ENCODE assay signal across 22 cellular contexts in the genomic region with DNA sequence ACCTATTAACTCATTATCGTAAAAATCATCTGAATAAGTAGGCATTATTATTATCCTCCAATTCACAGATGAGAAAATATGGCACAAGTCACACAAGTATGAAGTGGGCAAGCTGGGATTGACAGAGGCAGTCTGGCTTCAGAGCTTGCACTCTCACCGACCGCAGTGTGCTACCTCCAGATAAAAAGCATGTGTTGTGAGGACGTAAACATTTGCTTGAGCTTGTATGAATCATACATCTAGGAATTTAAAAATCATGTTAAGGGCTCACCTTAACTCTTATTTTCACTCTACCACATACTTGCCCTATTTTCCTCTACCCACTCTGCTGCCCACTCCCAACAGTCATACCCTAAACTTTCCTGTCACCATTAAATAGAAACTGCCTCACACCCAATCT.
"Had no signal": no experiment of that assay in that cellular context is flagged by ENCODE, and none has a peak within 500 bp of the region (broad histone marks: within the 10 kb centered on the region; RNA-seq: fewer than 3 reads in every experiment).

No MANE protein-coding gene starts in this region.

- H3K4me2 ChIP-seq: SK-N-SH had no signal

- H3K4me3 ChIP-seq: esophagus squamous epithelium, pancreas, stomach, testis, upper lobe of left lung had no signal

- H3K4me3 Mint-ChIP-seq: activated CD4-positive, alpha-beta T cell treated with anti-CD3 and anti-CD28 coated beads for 36 hours; activated naive CD8-positive, alpha-beta T cell; activated T-helper 1 cell treated with anti-CD3 and anti-CD28 coated beads, Interleukin-12 subunit alpha, Interleukin-12 subunit beta, Interleukin-2, Interleukin-4 antibody, amounts not matched to agents 30 ng/mL and 10 ng/mL and 1 ng/mL, durations not matched to agents 14 hours and 24 hours and 36 hours; brain; central memory CD8-positive, alpha-beta T cell; natural killer cell; stimulated activated effector memory CD8-positive, alpha-beta T cell treated with anti-CD3 and anti-CD28 coated beads, Interleukin-12 subunit alpha, Interleukin-12 subunit beta, amount 100 ng/mL, for 72 hours; WTC11 had no signal

- H3K27ac Mint-ChIP-seq: activated CD4-positive, alpha-beta T cell treated with anti-CD3 and anti-CD28 coated beads for 36 hours; activated naive CD8-positive, alpha-beta T cell; activated T-helper 1 cell treated with anti-CD3 and anti-CD28 coated beads, Interleukin-12 subunit alpha, Interleukin-12 subunit beta, Interleukin-2, Interleukin-4 antibody, amounts not matched to agents 30 ng/mL and 10 ng/mL and 1 ng/mL, durations not matched to agents 14 hours and 24 hours and 36 hours; brain; natural killer cell; stimulated activated effector memory CD8-positive, alpha-beta T cell treated with anti-CD3 and anti-CD28 coated beads, Interleukin-12 subunit alpha, Interleukin-12 subunit beta, amount 100 ng/mL, for 72 hours; WTC11 had no signal

- H3K4me1 Mint-ChIP-seq: activated CD4-positive, alpha-beta T cell treated with anti-CD3 and anti-CD28 coated beads for 36 hours; brain; central memory CD8-positive, alpha-beta T cell; natural killer cell; stimulated activated effector memory CD8-positive, alpha-beta T cell treated with anti-CD3 and anti-CD28 coated beads, Interleukin-12 subunit alpha, Interleukin-12 subunit beta, amount 100 ng/mL, for 72 hours; WTC11 had no signal

- H3K27ac ChIP-seq: esophagus squamous epithelium, neutrophil, pancreas, testis, upper lobe of left lung had no signal

- ATAC-seq: activated CD4-positive, alpha-beta T cell treated with anti-CD3 and anti-CD28 coated beads for 36 hours; natural killer cell; pancreas; sciatic nerve; stimulated activated effector memory CD8-positive, alpha-beta T cell treated with anti-CD3 and anti-CD28 coated beads, Interleukin-12 subunit alpha, Interleukin-12 subunit beta, amount 100 ng/mL, for 72 hours; WTC11 had no signal

- H3K9me3 ChIP-seq: esophagus squamous epithelium, neutrophil, pancreas, SK-N-SH, stomach, testis, upper lobe of left lung had no signal

- FAIRE-seq: pancreas had no signal

- H3K27me3 ChIP-seq: esophagus squamous epithelium, neutrophil, pancreas, stomach, testis, upper lobe of left lung had no signal

- H3K9me3 Mint-ChIP-seq: activated T-helper 1 cell treated with anti-CD3 and anti-CD28 coated beads, Interleukin-12 subunit alpha, Interleukin-12 subunit beta, Interleukin-2, Interleukin-4 antibody, amounts not matched to agents 30 ng/mL and 10 ng/mL and 1 ng/mL, durations not matched to agents 14 hours and 24 hours and 36 hours; brain; central memory CD8-positive, alpha-beta T cell; natural killer cell; stimulated activated effector memory CD8-positive, alpha-beta T cell treated with anti-CD3 and anti-CD28 coated beads, Interleukin-12 subunit alpha, Interleukin-12 subunit beta, amount 100 ng/mL, for 72 hours; WTC11 had no signal

- H3K9ac ChIP-seq: SK-N-SH had no signal

- H3K27me3 Mint-ChIP-seq: activated CD4-positive, alpha-beta T cell treated with anti-CD3 and anti-CD28 coated beads for 36 hours; activated naive CD8-positive, alpha-beta T cell; brain; central memory CD8-positive, alpha-beta T cell had no signal

- DNase-seq: activated CD4-positive, alpha-beta T cell treated with anti-CD3 and anti-CD28 coated beads for 36 hours; activated CD4-positive, alpha-beta T cell treated with anti-CD3 and anti-CD28 coated beads, Interleukin-2, amount 50 U/mL, for 48 hours; amniotic stem cell; cortex of kidney; effector CD4-positive, alpha-beta T cell; esophagus squamous epithelium; foreskin fibroblast; natural killer cell; pancreas; SK-N-SH; stimulated activated CD4-positive, alpha-beta T cell treated with anti-CD3 and anti-CD28 coated beads, Interleukin-4, amount 100 ng/mL, for 24 hours; stomach; testis; upper lobe of left lung had no signal
